In the genomic region with DNA sequence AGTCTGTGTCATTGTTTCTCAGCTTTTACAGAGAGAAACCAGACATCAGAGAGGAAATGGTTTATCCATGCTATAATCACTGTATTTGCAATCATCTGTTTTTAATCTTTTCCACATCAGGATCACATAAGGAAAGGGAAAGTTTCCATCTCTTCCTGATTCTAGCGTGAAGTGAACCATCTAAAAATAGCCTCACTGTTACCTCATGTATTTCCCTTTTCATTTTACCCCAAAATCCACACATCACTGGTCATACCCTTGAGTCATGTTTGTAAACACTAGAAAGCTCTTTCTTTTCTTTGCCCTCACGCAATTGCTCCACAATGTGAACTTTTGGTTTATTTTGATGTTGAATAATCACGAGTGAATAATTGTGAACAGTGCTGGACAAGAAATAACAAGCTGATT, we compare ENCODE assay signal across 1 cellular context.
A peak's percentile ranks its signal among the peaks of the same experiment; 100 is the strongest.
TF ChIP-seq lines count a peak whose summit lies in the region.

No MANE protein-coding gene starts in this region.

TF ChIP-seq in SK-N-SH, 30 proteins besides CTCF, POLR2A, EP300 and RAD21 (continued from another document):
- TF ChIP-seq JUND (IDR thresholded peaks at IDR 0.05) (peak; percentile 70), USF1 (IDR thresholded peaks at IDR 0.05; ENCODE audit: borderline replicate concordance, low read depth) (no peak), ZBTB33 (IDR thresholded peaks at IDR 0.05; ENCODE audit: borderline replicate concordance, low read depth) (peak; percentile 64; the same call in 1 of the 2 replicates)
- TF ChIP-seq, protein P1, sequence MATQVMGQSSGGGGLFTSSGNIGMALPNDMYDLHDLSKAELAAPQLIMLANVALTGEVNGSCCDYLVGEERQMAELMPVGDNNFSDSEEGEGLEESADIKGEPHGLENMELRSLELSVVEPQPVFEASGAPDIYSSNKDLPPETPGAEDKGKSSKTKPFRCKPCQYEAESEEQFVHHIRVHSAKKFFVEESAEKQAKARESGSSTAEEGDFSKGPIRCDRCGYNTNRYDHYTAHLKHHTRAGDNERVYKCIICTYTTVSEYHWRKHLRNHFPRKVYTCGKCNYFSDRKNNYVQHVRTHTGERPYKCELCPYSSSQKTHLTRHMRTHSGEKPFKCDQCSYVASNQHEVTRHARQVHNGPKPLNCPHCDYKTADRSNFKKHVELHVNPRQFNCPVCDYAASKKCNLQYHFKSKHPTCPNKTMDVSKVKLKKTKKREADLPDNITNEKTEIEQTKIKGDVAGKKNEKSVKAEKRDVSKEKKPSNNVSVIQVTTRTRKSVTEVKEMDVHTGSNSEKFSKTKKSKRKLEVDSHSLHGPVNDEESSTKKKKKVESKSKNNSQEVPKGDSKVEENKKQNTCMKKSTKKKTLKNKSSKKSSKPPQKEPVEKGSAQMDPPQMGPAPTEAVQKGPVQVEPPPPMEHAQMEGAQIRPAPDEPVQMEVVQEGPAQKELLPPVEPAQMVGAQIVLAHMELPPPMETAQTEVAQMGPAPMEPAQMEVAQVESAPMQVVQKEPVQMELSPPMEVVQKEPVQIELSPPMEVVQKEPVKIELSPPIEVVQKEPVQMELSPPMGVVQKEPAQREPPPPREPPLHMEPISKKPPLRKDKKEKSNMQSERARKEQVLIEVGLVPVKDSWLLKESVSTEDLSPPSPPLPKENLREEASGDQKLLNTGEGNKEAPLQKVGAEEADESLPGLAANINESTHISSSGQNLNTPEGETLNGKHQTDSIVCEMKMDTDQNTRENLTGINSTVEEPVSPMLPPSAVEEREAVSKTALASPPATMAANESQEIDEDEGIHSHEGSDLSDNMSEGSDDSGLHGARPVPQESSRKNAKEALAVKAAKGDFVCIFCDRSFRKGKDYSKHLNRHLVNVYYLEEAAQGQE (IDR thresholded peaks at IDR 0.05; ENCODE audit: low read depth, low read length), result no peak
